23 cellular contexts compared by ENCODE assay signal in the genomic region with DNA sequence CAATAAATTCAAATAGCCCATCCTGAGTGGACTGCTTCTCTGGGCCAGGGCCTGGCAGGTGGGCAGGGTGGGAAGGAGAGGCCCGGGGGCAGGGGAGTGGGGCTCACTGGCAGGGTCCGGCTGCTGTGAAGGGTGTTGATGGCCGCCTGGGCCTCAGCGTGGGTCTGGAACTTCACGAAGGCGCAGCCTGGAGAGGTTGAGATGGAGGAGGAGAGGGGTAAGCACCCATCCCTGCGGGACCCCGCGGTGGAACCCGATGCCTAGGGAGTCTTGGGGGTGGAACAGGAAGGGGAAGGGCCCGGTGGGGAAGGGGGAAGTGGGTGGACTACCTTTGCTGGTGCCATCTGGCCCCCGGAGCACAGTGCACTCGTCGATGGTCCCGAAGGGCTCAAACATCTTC. TPM values are rescaled to one million over a fixed set of nuclear protein-coding genes. Genes with fewer than 3 reads are reported as not detected.
A peak's percentile ranks its signal among the peaks of the same experiment; 100 is the strongest.
DNase-seq lines count a peak whose midpoint lies in the region; TF ChIP-seq lines count a peak whose summit lies in the region.
"Had no signal": no experiment of that assay in that cellular context is flagged by ENCODE, and none has a peak within 500 bp of the region (broad histone marks: within the 10 kb centered on the region; RNA-seq: fewer than 3 reads in every experiment).

No MANE protein-coding gene starts in this region.

- H4K20me1 ChIP-seq in BLaER1 (no peaks in the 10 kb centered on the region), neural cell (ENCODE audit: insufficient read depth) (no peaks in the 10 kb centered on the region)

- no peak overlapping the region for H3K4me3 ChIP-seq in BLaER1
- H3K4me3 ChIP-seq in WERI-Rb-1 (ENCODE audit: low read depth, low read length) = no peak overlapping the region
- H3K4me3 ChIP-seq in neural cell (ENCODE audit: low read length) = peak overlapping the region; percentile 7
- no peak overlapping the region for H3K4me3 ChIP-seq in HAP-1
- H3K4me3 ChIP-seq: A549, GM12878 had no signal

- no peak for TF ChIP-seq EP300 in neural cell (conservative IDR thresholded peaks at IDR 0.05; ENCODE audit: poor library complexity, severe bottlenecking)

- no peak for TF ChIP-seq CTCF in WERI-Rb-1 (IDR thresholded peaks at IDR 0.05; ENCODE audit: low read depth, low read length)
- no peak for TF ChIP-seq CTCF in neural cell (IDR thresholded peaks at IDR 0.05; ENCODE audit: poor library complexity, severe bottlenecking)

- H3K27me3 ChIP-seq in BLaER1 (no peaks in the 10 kb centered on the region), WERI-Rb-1 (ENCODE audit: insufficient read depth, low read depth, severe bottlenecking) (no peaks in the 10 kb centered on the region), neural cell (ENCODE audit: insufficient read depth, low read depth, low read length) (no peaks in the 10 kb centered on the region), HAP-1 (ENCODE audit: low read depth) (no peaks in the 10 kb centered on the region)
- H3K27me3 ChIP-seq: BE2C had no signal

- peak overlapping the region; percentile 71 for H3K27ac ChIP-seq in BLaER1
- 0 out of 2 replicates have a peak overlapping the region, but pooled peaks have one; percentile 4 for H3K27ac ChIP-seq in WERI-Rb-1
- H3K27ac ChIP-seq in cingulate gyrus (ENCODE audit: low read depth, low read length) = peak overlapping the region; percentile 65
- H3K27ac ChIP-seq in neural cell (ENCODE audit: low read length) = peak overlapping the region; percentile 99
- H3K27ac ChIP-seq: A549, C4-2B had no signal

- H3K4me2 ChIP-seq in BLaER1 (peak overlapping the region; percentile 95), neural cell (ENCODE audit: low read length) (no peak overlapping the region)
- H3K4me2 ChIP-seq: A549 had no signal

- no peaks in the 10 kb centered on the region for H3K9me2 ChIP-seq in neural cell (ENCODE audit: insufficient read depth, low read length)

- H3K9ac ChIP-seq in BLaER1 (no peak overlapping the region; the same call in 1 of the 2 replicates), neural cell (ENCODE audit: low read length) (peak overlapping the region; percentile 94)

- H3K36me3 ChIP-seq in BLaER1 (no peaks in the 10 kb centered on the region), WERI-Rb-1 (peaks cover 95% of the 10 kb centered on the region), neural cell (ENCODE audit: insufficient read depth, low read length) (peaks cover 5% of the 10 kb centered on the region), HAP-1 (replicated peaks) (no peaks in the 10 kb centered on the region)

- no peak for DNase-seq in WERI-Rb-1
- DNase-seq in DMS79 (lab: John Stamatoyannopoulos, UW) = no peak
- no peak for DNase-seq in NAMALWA (ENCODE audit: low spot score)
- DNase-seq in UCSD-AML1 (lab: John Stamatoyannopoulos, UW; ENCODE audit: unreplicated experiment) = no peak
- DNase-seq in HAP-1 (ENCODE audit: low spot score in 2 of 2) = no peak
- DNase-seq: 8988T; ACHN; AML-193; BE2C; Caco-2; CD4-positive, CD25-positive, alpha-beta regulatory T cell; CD8-positive, alpha-beta T cell; DMS153; EL; GDM1; GOT3; HCEC 1CT had no signal

- H3K9me3 ChIP-seq in BLaER1 (no peaks in the 10 kb centered on the region), WERI-Rb-1 (ENCODE audit: severe bottlenecking) (no peaks in the 10 kb centered on the region), neural cell (ENCODE audit: low read length) (no peaks in the 10 kb centered on the region), HAP-1 (no peaks in the 10 kb centered on the region)
- H3K9me3 ChIP-seq: A549, BE2C, Caco-2 had no signal

- no peaks in the 10 kb centered on the region for H3F3A ChIP-seq in neural cell (ENCODE audit: insufficient read depth, low read length, poor library complexity, severe bottlenecking)

- H3K79me2 ChIP-seq in neural cell (replicated peaks; ENCODE audit: insufficient read depth, low read length) = peaks cover 58% of the 10 kb centered on the region

- in situ Hi-C loops in HAP-1 (cut with MboI; ENCODE audit: low sequenced_read_pairs) = no loop called here

- TF ChIP-seq RAD21 in neural cell (conservative IDR thresholded peaks at IDR 0.05) = no peak

- H2AFZ ChIP-seq in neural cell (ENCODE audit: low read depth, low read length) = no peak overlapping the region

- H3K4me1 ChIP-seq in BLaER1 = peaks cover 83% of the 10 kb centered on the region
- H3K4me1 ChIP-seq in HAP-1 = no peaks in the 10 kb centered on the region

TF ChIP-seq in neural cell, 6 proteins besides CTCF, POLR2A, EP300 and RAD21:
- TF ChIP-seq TAF1 (IDR thresholded peaks at IDR 0.05; ENCODE audit: low read depth) = no peak
- TF ChIP-seq, protein P1, sequence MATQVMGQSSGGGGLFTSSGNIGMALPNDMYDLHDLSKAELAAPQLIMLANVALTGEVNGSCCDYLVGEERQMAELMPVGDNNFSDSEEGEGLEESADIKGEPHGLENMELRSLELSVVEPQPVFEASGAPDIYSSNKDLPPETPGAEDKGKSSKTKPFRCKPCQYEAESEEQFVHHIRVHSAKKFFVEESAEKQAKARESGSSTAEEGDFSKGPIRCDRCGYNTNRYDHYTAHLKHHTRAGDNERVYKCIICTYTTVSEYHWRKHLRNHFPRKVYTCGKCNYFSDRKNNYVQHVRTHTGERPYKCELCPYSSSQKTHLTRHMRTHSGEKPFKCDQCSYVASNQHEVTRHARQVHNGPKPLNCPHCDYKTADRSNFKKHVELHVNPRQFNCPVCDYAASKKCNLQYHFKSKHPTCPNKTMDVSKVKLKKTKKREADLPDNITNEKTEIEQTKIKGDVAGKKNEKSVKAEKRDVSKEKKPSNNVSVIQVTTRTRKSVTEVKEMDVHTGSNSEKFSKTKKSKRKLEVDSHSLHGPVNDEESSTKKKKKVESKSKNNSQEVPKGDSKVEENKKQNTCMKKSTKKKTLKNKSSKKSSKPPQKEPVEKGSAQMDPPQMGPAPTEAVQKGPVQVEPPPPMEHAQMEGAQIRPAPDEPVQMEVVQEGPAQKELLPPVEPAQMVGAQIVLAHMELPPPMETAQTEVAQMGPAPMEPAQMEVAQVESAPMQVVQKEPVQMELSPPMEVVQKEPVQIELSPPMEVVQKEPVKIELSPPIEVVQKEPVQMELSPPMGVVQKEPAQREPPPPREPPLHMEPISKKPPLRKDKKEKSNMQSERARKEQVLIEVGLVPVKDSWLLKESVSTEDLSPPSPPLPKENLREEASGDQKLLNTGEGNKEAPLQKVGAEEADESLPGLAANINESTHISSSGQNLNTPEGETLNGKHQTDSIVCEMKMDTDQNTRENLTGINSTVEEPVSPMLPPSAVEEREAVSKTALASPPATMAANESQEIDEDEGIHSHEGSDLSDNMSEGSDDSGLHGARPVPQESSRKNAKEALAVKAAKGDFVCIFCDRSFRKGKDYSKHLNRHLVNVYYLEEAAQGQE (IDR thresholded peaks at IDR 0.05; ENCODE audit: borderline replicate concordance) = no peak
- TF ChIP-seq EZH2 (IDR thresholded peaks at IDR 0.05; ENCODE audit: borderline replicate concordance, insufficient read depth, low read length, poor library complexity, severe bottlenecking) = no peak
- no peak for TF ChIP-seq MXI1 (conservative IDR thresholded peaks at IDR 0.05; ENCODE audit: poor library complexity, severe bottlenecking)
- TF ChIP-seq POLR2AphosphoS5 (IDR thresholded peaks at IDR 0.05) = no peak
- TF ChIP-seq SMC3 (conservative IDR thresholded peaks at IDR 0.05; ENCODE audit: poor library complexity) = no peak

RNA-seq across cellular contexts. Expression of gene CELF3, which starts 7.7 kb away (rescaled TPM):
- polyA plus RNA-seq in neural cell = 89.0 and 137 TPM in 2 replicates
- 117 and 129 TPM in 2 replicates for polyA minus RNA-seq in neural cell
- polyA plus RNA-seq: A549; CD4-positive, CD25-positive, alpha-beta regulatory T cell had no signal

RNA-seq across cellular contexts. Expression of gene RIIAD1, which starts 12.4 kb away (rescaled TPM):
- polyA plus RNA-seq in neural cell = 23.5 and 23.6 TPM in 2 replicates
- polyA minus RNA-seq in neural cell = 10.8 and 18.3 TPM in 2 replicates
- polyA plus RNA-seq: A549; CD4-positive, CD25-positive, alpha-beta regulatory T cell; GM12878 had no signal

RNA-seq across cellular contexts. Expression of gene MRPL9, which starts 54.4 kb away (rescaled TPM):
- polyA plus RNA-seq in neural cell = 119 and 134 TPM in 2 replicates
- 61.6 and 66.3 TPM in 2 replicates for polyA minus RNA-seq in neural cell

Comparison
In these comparisons a context has a peak if more than half of its experiments do, and no peak if none do; other contexts are left out.
1. H3K27ac ChIP-seq: peak in every context shown above with its lines; median percentile 99 in neural cell; 71 in BLaER1; 65 in cingulate gyrus; 4 in WERI-Rb-1.